Comparison of ENCODE assay signal across 14 cellular contexts in genomic region chr1:151401860-151402259, GRCh38. TPM values are rescaled to one million over a fixed set of nuclear protein-coding genes. Genes with fewer than 3 reads are reported as not detected.
DNase-seq lines count a peak whose midpoint lies in the region; ATAC-seq and TF ChIP-seq lines count a peak whose summit lies in the region.
"Had no signal": no experiment of that assay in that cellular context is flagged by ENCODE, and none has a peak within 500 bp of the region (broad histone marks: within the 10 kb centered on the region; RNA-seq: fewer than 3 reads in every experiment).

No MANE protein-coding gene starts in this region.

- TF ChIP-seq CTCF in MCF 10A (IDR thresholded peaks at IDR 0.05; ENCODE audit: unreplicated experiment) (no peak), mammary epithelial cell (conservative IDR thresholded peaks at IDR 0.05 in 1 of 2, IDR thresholded peaks at IDR 0.05 in 1 of 2; ENCODE audit: extremely low read depth in 1 of 2, insufficient read depth in 1 of 2, low read depth in 1 of 2, low read length in 2 of 2) (no peak), upper lobe of left lung (IDR thresholded peaks at IDR 0.05) (no peak)

- H3K27me3 Mint-ChIP-seq in MCF 10A (ENCODE audit: insufficient read depth, unreplicated experiment), result no peaks in the 10 kb centered on the region
- no peaks in the 10 kb centered on the region for H3K27me3 Mint-ChIP-seq in activated CD4-positive, alpha-beta memory T cell treated with anti-CD3 and anti-CD28 coated beads for 36 hours

- dilution Hi-C loops in mammary epithelial cell (cut with HindIII; ENCODE audit: low sequenced_read_pairs), result loop anchor here (10.0 kb wide), 1 partner anchor 47 kb away; no protein-coding TSS in a partner anchor

- ATAC-seq in left lobe of liver (peak; percentile 32), upper lobe of left lung (ENCODE audit: low FRiP score in 2 of 2) (no peak), GM18511 (IDR thresholded peaks at IDR 0.05; ENCODE audit: unreplicated experiment) (no peak)
- ATAC-seq: activated CD4-positive, CD25-positive, alpha-beta regulatory T cell treated with anti-CD3 and anti-CD28 coated beads, Interleukin-2, amount 50 U/mL, for 24 hours had no signal

- H3K9me3 Mint-ChIP-seq in MCF 10A (ENCODE audit: unreplicated experiment), result no peaks in the 10 kb centered on the region
- no peaks in the 10 kb centered on the region for H3K9me3 Mint-ChIP-seq in activated CD4-positive, alpha-beta memory T cell treated with anti-CD3 and anti-CD28 coated beads for 36 hours

- no peaks in the 10 kb centered on the region for H3K9me3 ChIP-seq in mammary epithelial cell (replicated peaks; ENCODE audit: insufficient read depth, low read length)
- no peaks in the 10 kb centered on the region for H3K9me3 ChIP-seq in subcutaneous abdominal adipose tissue (ENCODE audit: control insufficient read depth in 5 of 5, low read length in 5 of 5)
- no peaks in the 10 kb centered on the region for H3K9me3 ChIP-seq in upper lobe of left lung
- H3K9me3 ChIP-seq: spleen had no signal

- H3K36me3 ChIP-seq in mammary epithelial cell (ENCODE audit: insufficient read depth, low read length) (peaks cover 28% of the 10 kb centered on the region), subcutaneous abdominal adipose tissue (ENCODE audit: control insufficient read depth in 5 of 5, insufficient read depth in 5 of 5, low read length in 5 of 5) (peaks cover 13 to 61% (median 60%) of the 10 kb centered on the region in 5 donors), upper lobe of left lung (peaks cover 29 to 63% (median 49%) of the 10 kb centered on the region in 4 donors)

- peaks cover 77% of the 10 kb centered on the region for H3K36me3 Mint-ChIP-seq in MCF 10A (ENCODE audit: insufficient read depth, unreplicated experiment)
- peaks cover 45% of the 10 kb centered on the region for H3K36me3 Mint-ChIP-seq in activated CD4-positive, alpha-beta memory T cell treated with anti-CD3 and anti-CD28 coated beads for 36 hours

- H3K4me2 ChIP-seq in mammary epithelial cell (ENCODE audit: insufficient read depth, low read depth, low read length), result no peak overlapping the region

- H2AFZ ChIP-seq in mammary epithelial cell (ENCODE audit: low read depth, low read length), result no peak overlapping the region
- H2AFZ ChIP-seq: parathyroid adenoma had no signal

- no peak for TF ChIP-seq EP300 in upper lobe of left lung (IDR thresholded peaks at IDR 0.05)

- BruUV-seq in MCF 10A (replicated peaks; lab: Mats Ljungman, UMichigan) (no TSS peak), mammary epithelial cell (replicated peaks; lab: Mats Ljungman, UMichigan) (no TSS peak)

- H3K4me1 ChIP-seq in mammary epithelial cell (ENCODE audit: insufficient read depth, low read length) (peaks cover 13% of the 10 kb centered on the region), subcutaneous abdominal adipose tissue (ENCODE audit: control insufficient read depth in 5 of 5, insufficient read depth in 5 of 5, low read length in 5 of 5) (peaks cover 4 to 19% (median 15%) of the 10 kb centered on the region in 5 donors), upper lobe of left lung (peaks cover 10 to 22% (median 15%) of the 10 kb centered on the region in 4 donors)

- H3K79me2 ChIP-seq in mammary epithelial cell (ENCODE audit: insufficient read depth, low read length), result peaks cover 27% of the 10 kb centered on the region

- peak overlapping the region; percentile 93 for H3K4me3 Mint-ChIP-seq in MCF 10A (ENCODE audit: unreplicated experiment)
- H3K4me3 Mint-ChIP-seq in activated CD4-positive, alpha-beta memory T cell treated with anti-CD3 and anti-CD28 coated beads for 36 hours, result peak overlapping the region; percentile 13

- no peak overlapping the region for H3K9ac ChIP-seq in mammary epithelial cell (ENCODE audit: insufficient read depth, low read length)
- no peak overlapping the region for H3K9ac ChIP-seq in subcutaneous abdominal adipose tissue (ENCODE audit: low read length in 5 of 5)
- H3K9ac ChIP-seq: parathyroid adenoma had no signal

- no peak for TF ChIP-seq POLR2A in upper lobe of left lung (IDR thresholded peaks at IDR 0.05)

- POLR2A ChIA-PET in MCF 10A (lab: Yijun Ruan, JAX), result interaction anchor here (0.6 to 5.7 kb wide), 11 partner anchors 10 to 121 kb away, joined by 3 to 46 read pairs (median 4); partner anchors contain the start of genes SELENBP1 and ZNF687
- POLR2A ChIA-PET in activated CD4-positive, alpha-beta memory T cell treated with anti-CD3 and anti-CD28 coated beads for 36 hours (lab: Charles Lee), result no interaction called here

- CTCF ChIA-PET in MCF 10A (lab: Yijun Ruan, JAX) (interaction anchor here (0.7 to 4.0 kb wide), 6 partner anchors 15 to 150 kb away, joined by 3 to 35 read pairs (median 4); no protein-coding TSS in a partner anchor), mammary epithelial cell (lab: Charles Lee; ENCODE audit: low non-redundant PET) (no interaction called here)
- CTCF ChIA-PET in activated CD4-positive, alpha-beta memory T cell treated with anti-CD3 and anti-CD28 coated beads for 36 hours (lab: Charles Lee), result interaction anchor here (0.8 to 2.3 kb wide), 4 partner anchors 11 to 101 kb away, joined by 3 to 10 read pairs (median 3); no protein-coding TSS in a partner anchor

- peak overlapping the region; percentile 39 for H3K27ac Mint-ChIP-seq in MCF 10A (ENCODE audit: low read depth, unreplicated experiment)
- H3K27ac Mint-ChIP-seq in activated CD4-positive, alpha-beta memory T cell treated with anti-CD3 and anti-CD28 coated beads for 36 hours, result peak overlapping the region; percentile 95

- H3K4me1 Mint-ChIP-seq in MCF 10A (ENCODE audit: insufficient read depth, unreplicated experiment), result peaks cover 20% of the 10 kb centered on the region
- H3K4me1 Mint-ChIP-seq in activated CD4-positive, alpha-beta memory T cell treated with anti-CD3 and anti-CD28 coated beads for 36 hours (ENCODE audit: low read depth), result peaks cover 29% of the 10 kb centered on the region

- H3K4me3 ChIP-seq in mammary epithelial cell (replicated peaks in 1 of 3; ENCODE audit: insufficient read depth in 1 of 3, low read depth in 2 of 3, low read length in 3 of 3) (no peak overlapping the region), subcutaneous abdominal adipose tissue (ENCODE audit: low read depth in 1 of 5, low read length in 5 of 5) (no peak overlapping the region), upper lobe of left lung (no peak overlapping the region)

- intact Hi-C loops in MCF 10A (cut with micrococcal nuclease) (no loop called here), mammary epithelial cell (cut with micrococcal nuclease) (no loop called here)
- intact Hi-C loops in activated CD4-positive, alpha-beta memory T cell treated with anti-CD3 and anti-CD28 coated beads for 36 hours (cut with micrococcal nuclease), result no loop called here

- H3K27me3 ChIP-seq in mammary epithelial cell (ENCODE audit: insufficient read depth, low read length) (no peaks in the 10 kb centered on the region), subcutaneous abdominal adipose tissue (ENCODE audit: control insufficient read depth in 5 of 5, insufficient read depth in 4 of 5, low read length in 5 of 5) (no peaks in the 10 kb centered on the region), upper lobe of left lung (no peaks in the 10 kb centered on the region)
- H3K27me3 ChIP-seq: spleen had no signal

- WGBS in mammary epithelial cell (ENCODE audit: low coverage, missing lambda C conversion rate), result 76% methylated on average over 2 of the region's 2 CpGs
- WGBS in upper lobe of left lung, 2 donors, result 85 to 92% methylated on average over 2 of the region's 2 CpGs

- in situ Hi-C loops in mammary epithelial cell (cut with MboI; ENCODE audit: low sequenced_read_pairs in 2 of 2), result no loop called here

- H4K20me1 ChIP-seq in mammary epithelial cell (ENCODE audit: insufficient read depth, low read length), result no peaks in the 10 kb centered on the region

- no peak overlapping the region for H3K27ac ChIP-seq in mammary epithelial cell (ENCODE audit: insufficient read depth, low read depth, low read length)
- peak overlapping the region; percentile 6 for H3K27ac ChIP-seq in subcutaneous abdominal adipose tissue (ENCODE audit: low read depth, low read length)
- no peak overlapping the region for H3K27ac ChIP-seq in upper lobe of left lung
- H3K27ac ChIP-seq: parathyroid adenoma had no signal

- DNase-seq in MCF 10A (ENCODE audit: unreplicated experiment) (no peak), mammary epithelial cell (no peak), left lobe of liver (ENCODE audit: low spot score) (no peak), upper lobe of left lung (no peak), D341Med (ENCODE audit: low spot score) (no peak)
- DNase-seq in activated CD4-positive, alpha-beta memory T cell treated with anti-CD3 and anti-CD28 coated beads for 36 hours, result no peak
- DNase-seq: activated gamma-delta T cell treated with Interleukin-2 at 50 U/mL for 16 hours; DMS79; NK-92 treated with Interleukin-12 subunit alpha and Interleukin-12 subunit beta, amount 100 ng/mL, for 24 hours; spleen had no signal

RNA-seq across cellular contexts. Expression of gene PSMB4, which starts 2.5 kb away (rescaled TPM):
- total RNA-seq in MCF 10A (2022) (281 and 320 TPM in 2 replicates), mammary epithelial cell (100 to 1,000 TPM; 239 to 352 TPM), left lobe of liver (135 TPM), upper lobe of left lung (100 to 1,000 TPM; 127 to 216 (median 179) TPM)
- 412 TPM for polyA plus RNA-seq in mammary epithelial cell
- polyA minus RNA-seq in mammary epithelial cell, result 418 TPM
- total RNA-seq in activated CD4-positive, alpha-beta memory T cell treated with anti-CD3 and anti-CD28 coated beads for 36 hours, result 100 to 1,000 TPM; 352 to 355 TPM

RNA-seq across cellular contexts. Expression of gene SELENBP1, which starts 29.4 kb away (rescaled TPM):
- 8.2 and 11.6 TPM in 2 replicates for total RNA-seq in MCF 10A (2022)
- 1 to 10 TPM in 1 of 2 donors, not detected in 1; 2.8 TPM for total RNA-seq in mammary epithelial cell
- not detected for polyA plus RNA-seq in mammary epithelial cell
- not detected for polyA minus RNA-seq in mammary epithelial cell
- not detected for total RNA-seq in activated CD4-positive, alpha-beta memory T cell treated with anti-CD3 and anti-CD28 coated beads for 36 hours
- 408 TPM for total RNA-seq in left lobe of liver
- total RNA-seq in upper lobe of left lung, result 100 to 1,000 TPM; 241 to 804 (median 431) TPM

RNA-seq across cellular contexts. Expression of gene RFX5, which starts 54.8 kb away (rescaled TPM):
- total RNA-seq in MCF 10A (2022), result 19.2 and 26.5 TPM in 2 replicates
- total RNA-seq in mammary epithelial cell, result 10 to 100 TPM; 45.5 to 45.9 TPM
- 28.5 TPM for polyA plus RNA-seq in mammary epithelial cell
- 33.7 TPM for polyA minus RNA-seq in mammary epithelial cell
- 10 to 100 TPM; 64.7 to 68.7 TPM for total RNA-seq in activated CD4-positive, alpha-beta memory T cell treated with anti-CD3 and anti-CD28 coated beads for 36 hours
- 12.2 TPM for total RNA-seq in left lobe of liver
- total RNA-seq in upper lobe of left lung, result 10 to 100 TPM; 31.5 to 55.5 (median 43.2) TPM

RNA-seq across cellular contexts. Expression of gene POGZ, which starts 57.4 kb away (rescaled TPM):
- 92.1 and 92.2 TPM in 2 replicates for total RNA-seq in MCF 10A (2022)
- total RNA-seq in mammary epithelial cell, result 10 to 100 TPM; 28.0 to 48.1 TPM
- 18.2 TPM for polyA plus RNA-seq in mammary epithelial cell
- 41.7 TPM for polyA minus RNA-seq in mammary epithelial cell
- total RNA-seq in activated CD4-positive, alpha-beta memory T cell treated with anti-CD3 and anti-CD28 coated beads for 36 hours, result 10 to 100 TPM; 73.7 to 76.3 TPM
- total RNA-seq in left lobe of liver, result 29.3 TPM
- 100 to 1,000 TPM in 1 of 6 donors, 10 to 100 TPM in 5; 34.2 to 148 (median 67.9) TPM for total RNA-seq in upper lobe of left lung

Comparison
In these comparisons a context has a peak if more than half of its experiments do, and no peak if none do; other contexts are left out.
1. RNA of gene SELENBP1, which starts 29.4 kb away (total RNA-seq): 241 to 804 TPM in upper lobe of left lung and 408 TPM in left lobe of liver (single experiment); 8.2 to 11.6 TPM in MCF 10A, 2.8 TPM in mammary epithelial cell and not detected in activated CD4-positive, alpha-beta memory T cell treated with anti-CD3 and anti-CD28 coated beads for 36 hours; every median in the first group is over 10 times any median in the second.